8 cellular contexts compared by ENCODE assay signal in genomic region chr22:36252754-36253522, GRCh38. TPM values are rescaled to one million over a fixed set of nuclear protein-coding genes. Genes with fewer than 3 reads are reported as not detected.
DNase-seq lines count a peak whose midpoint lies in the region; ATAC-seq and TF ChIP-seq lines count a peak whose summit lies in the region.

APOL1 (plus strand) TSS chr22:36253133; CDS start chr22:36254956, 1,823 bp downstream.

- no peaks in the 10 kb centered on the region for H3K27me3 ChIP-seq in endodermal cell (ENCODE audit: control insufficient read depth, insufficient read depth, low read length, poor library complexity, severe bottlenecking)

- no peaks in the 10 kb centered on the region for H3K36me3 Mint-ChIP-seq in natural killer cell
- no peaks in the 10 kb centered on the region for H3K36me3 Mint-ChIP-seq in endodermal cell (ENCODE audit: low read depth)

- H3K4me3 ChIP-seq in endodermal cell (ENCODE audit: low read length), result no peak within 1 kb of the TSS

- H3K4me1 Mint-ChIP-seq in natural killer cell (peaks cover 49 to 63% of the 10 kb centered on the region in 2 donors), endodermal cell (peaks cover 14% of the 10 kb centered on the region)

- TF ChIP-seq CTCF in GM10266 (IDR thresholded peaks at IDR 0.05; ENCODE audit: control insufficient read depth, insufficient read depth, low read depth, missing control alignments), result no peak
- TF ChIP-seq CTCF in natural killer cell (IDR thresholded peaks at IDR 0.05), result no peak
- TF ChIP-seq CTCF in endodermal cell (conservative IDR thresholded peaks at IDR 0.05), result no peak

- H3K27ac Mint-ChIP-seq in natural killer cell, result peak within 1 kb of the TSS; percentile 95 to 98
- H3K27ac Mint-ChIP-seq in endodermal cell, result no peak within 1 kb of the TSS

- H3K9me3 ChIP-seq in endodermal cell (ENCODE audit: control insufficient read depth, low read length), result peaks cover 20% of the 10 kb centered on the region

- in situ Hi-C loops in endometrial microvascular endothelial cells (cut with HindIII; ENCODE audit: inconsistent ontology term, low pct_unique_long_range_greater_than_20kb, low sequenced_read_pairs), result no loop called here

- H3K4me3 Mint-ChIP-seq in natural killer cell (peak within 1 kb of the TSS; percentile 92), endodermal cell (no peak within 1 kb of the TSS)

- no peak within 1 kb of the TSS for H3K9ac ChIP-seq in endodermal cell (ENCODE audit: extremely low read depth, low read length, poor library complexity, severe bottlenecking)

- H3K9me3 Mint-ChIP-seq in natural killer cell (no peaks in the 10 kb centered on the region), endodermal cell (peaks cover 19% of the 10 kb centered on the region)

- no peaks in the 10 kb centered on the region for H3K27me3 Mint-ChIP-seq in natural killer cell (ENCODE audit: low read depth in 2 of 2)
- H3K27me3 Mint-ChIP-seq in endodermal cell (ENCODE audit: insufficient read depth), result no peaks in the 10 kb centered on the region

- H3K27ac ChIP-seq in endodermal cell (ENCODE audit: low read depth, low read length), result no peak within 1 kb of the TSS

- intact Hi-C loops in natural killer cell (cut with micrococcal nuclease), result no loop called here

- no peaks in the 10 kb centered on the region for H3K4me1 ChIP-seq in endodermal cell (ENCODE audit: control insufficient read depth, insufficient read depth, low read length)

- 89 to 94% methylated on average over 10 of the region's 10 CpGs for WGBS in endodermal cell (ENCODE audit: insufficient coverage in 1 of 2, insufficient read length in 1 of 2), 2 experiments

- ATAC-seq in HG02943 (IDR thresholded peaks at IDR 0.05; ENCODE audit: low read depth, unreplicated experiment) (peak; percentile 56), natural killer cell (peak; percentile 95 to 98 (median 96)), GM19328 (IDR thresholded peaks at IDR 0.05; ENCODE audit: unreplicated experiment) (no peak)

- DNase-seq in GM10266 (ENCODE audit: extremely low spot score) (peak; percentile 56), natural killer cell (peak; percentile 31), endodermal cell (no peak), NCI-H1436 (lab: John Stamatoyannopoulos, UW) (no peak)
- DNase-seq in activated CD4-positive, alpha-beta T cell treated with anti-CD3 and anti-CD28 coated beads for 48 hours, result peak; percentile 64

- H3K36me3 ChIP-seq in endodermal cell (ENCODE audit: control insufficient read depth, insufficient read depth, low read length), result no peaks in the 10 kb centered on the region

RNA-seq across cellular contexts. Expression of gene APOL1, which starts in this region (rescaled TPM):
- total RNA-seq in endometrial microvascular endothelial cells (ENCODE audit: inconsistent ontology term) (37.2 TPM), natural killer cell (10 to 100 TPM; 39.5 to 51.2 (median 49.6) TPM), endodermal cell (under 1 TPM; 0.11 to 0.22 TPM)
- polyA plus RNA-seq in endodermal cell (2013, experiment 1 of 2), result not detected
- not detected for polyA plus RNA-seq in endodermal cell (2013, experiment 2 of 2)

Comparison
In these comparisons a context has a peak if more than half of its experiments do, and no peak if none do; other contexts are left out.
1. RNA of gene APOL1 (total RNA-seq): 39.5 to 51.2 TPM in natural killer cell and 37.2 TPM in endometrial microvascular endothelial cells (single experiment); 0.11 to 0.22 TPM in endodermal cell; every median in the first group is over 10 times any median in the second.
2. DNase-seq: peak in GM10266 (single experiment), activated CD4-positive, alpha-beta T cell treated with anti-CD3 and anti-CD28 coated beads for 48 hours (single experiment) and natural killer cell (single experiment); none in endodermal cell (single experiment) and NCI-H1436 (single experiment).